ENCODE assay signal across 1 cellular context in genomic region chr13:75607447-75607846, GRCh38.
TF ChIP-seq lines count a peak whose summit lies in the region.

No MANE protein-coding gene starts in this region.

TF ChIP-seq in HepG2, 621 proteins besides CTCF, POLR2A, EP300 and RAD21:
- TF ChIP-seq CEBPG (CRISPR knock-in tag; IDR thresholded peaks at IDR 0.05) (0 out of 2 replicates have a peak, but pooled peaks have one; percentile 11), GTF2F1 (IDR thresholded peaks at IDR 0.05; ENCODE audit: low read length) (no peak)
